14 cellular contexts compared by ENCODE assay signal in genomic region chr13:64912141-64912540, GRCh38.
DNase-seq lines count a peak whose midpoint lies in the region; ATAC-seq and TF ChIP-seq lines count a peak whose summit lies in the region.
"Had no signal": no experiment of that assay in that cellular context is flagged by ENCODE, and none has a peak within 500 bp of the region (broad histone marks: within the 10 kb centered on the region; RNA-seq: fewer than 3 reads in every experiment).

No MANE protein-coding gene starts in this region.

- no peak overlapping the region for H4K5ac ChIP-seq in IMR-90 (ENCODE audit: low read depth, low read length)

- H3K27me3 ChIP-seq in A673 (replicated peaks; ENCODE audit: insufficient read depth, low read depth, low read length, poor library complexity) (no peaks in the 10 kb centered on the region), IMR-90 (ENCODE audit: control insufficient read depth, insufficient read depth, low read length) (no peaks in the 10 kb centered on the region), heart left ventricle (no peaks in the 10 kb centered on the region)
- H3K27me3 ChIP-seq: cardiac muscle cell, spleen had no signal

- CTCF ChIA-PET in A673 (lab: Charles Lee) (no interaction called here), IMR-90 (lab: Yijun Ruan, JAX) (no interaction called here)

- no peak overlapping the region for H2BK20ac ChIP-seq in IMR-90 (ENCODE audit: low read depth, low read length)

- no peak overlapping the region for H2AFZ ChIP-seq in IMR-90 (replicated peaks; ENCODE audit: low read length, poor library complexity)

- no peak overlapping the region for H3K14ac ChIP-seq in IMR-90 (replicated peaks; ENCODE audit: low read depth, low read length)

- peak overlapping the region; percentile 43 for H2BK5ac ChIP-seq in IMR-90 (ENCODE audit: low read depth, low read length, poor library complexity, severe bottlenecking)

- H4K20me1 ChIP-seq in IMR-90 (ENCODE audit: insufficient read depth, low read length), result no peaks in the 10 kb centered on the region

- H3K36me3 ChIP-seq in A673 (ENCODE audit: insufficient read depth, low read length, poor library complexity, severe bottlenecking) (no peaks in the 10 kb centered on the region), IMR-90 (ENCODE audit: control insufficient read depth, insufficient read depth, low read length) (no peaks in the 10 kb centered on the region), heart left ventricle (no peaks in the 10 kb centered on the region)
- H3K36me3 ChIP-seq: cardiac muscle cell, spleen had no signal

- TF ChIP-seq CTCF in A673 (conservative IDR thresholded peaks at IDR 0.05; ENCODE audit: low read depth, low read length) (no peak), IMR-90 (conservative IDR thresholded peaks at IDR 0.05; ENCODE audit: low read depth, low read length) (no peak), astrocyte of the spinal cord (IDR thresholded peaks at IDR 0.05; ENCODE audit: low read depth, low read length) (no peak), heart left ventricle (IDR thresholded peaks at IDR 0.05) (no peak)

- TF ChIP-seq RAD21 in IMR-90 (IDR thresholded peaks at IDR 0.05; ENCODE audit: low read length), result no peak

- no peak overlapping the region for H3K9ac ChIP-seq in IMR-90 (ENCODE audit: low read depth, low read length)
- H3K9ac ChIP-seq: KMS-11 had no signal

- no peak overlapping the region for H2AK5ac ChIP-seq in IMR-90 (ENCODE audit: low read depth, low read length)

- H3K56ac ChIP-seq in IMR-90 (ENCODE audit: extremely low read depth, insufficient read depth, low read length), result no peak overlapping the region

- H3K4me3 ChIP-seq in A673 (ENCODE audit: low read depth, low read length, poor library complexity, severe bottlenecking), result no peak overlapping the region
- no peak overlapping the region for H3K4me3 ChIP-seq in IMR-90 (ENCODE audit: insufficient read depth, low read depth, low read length)
- no peak overlapping the region for H3K4me3 ChIP-seq in astrocyte of the spinal cord (ENCODE audit: low read depth, low read length)
- H3K4me3 ChIP-seq in heart left ventricle, result no peak overlapping the region
- H3K4me3 ChIP-seq: cardiac muscle cell, spleen had no signal

- H2BK120ac ChIP-seq in IMR-90 (ENCODE audit: low read depth, low read length), result no peak overlapping the region

- in situ Hi-C loops in IMR-90 (cut with MboI; ENCODE audit: low sequenced_read_pairs), result no loop called here
- in situ Hi-C loops in astrocyte of the spinal cord (cut with HindIII; ENCODE audit: low sequenced_read_pairs), result no loop called here

- TF ChIP-seq POLR2A in IMR-90 (IDR thresholded peaks at IDR 0.05; ENCODE audit: low read depth, low read length) (no peak), heart left ventricle (IDR thresholded peaks at IDR 0.05) (no peak)

- no peak overlapping the region for H3K18ac ChIP-seq in IMR-90 (ENCODE audit: low read depth, low read length)

- dilution Hi-C loops in IMR-90 (cut with HindIII; ENCODE audit: low sequenced_read_pairs, unreplicated experiment), result no loop called here

- H3K23ac ChIP-seq in IMR-90 (ENCODE audit: low read depth, low read length), result no peak overlapping the region

- no peak overlapping the region for H4K8ac ChIP-seq in IMR-90 (ENCODE audit: low read depth in 2 of 2, low read length in 2 of 2)

- no peaks in the 10 kb centered on the region for H3K9me3 ChIP-seq in A673 (ENCODE audit: low read depth, low read length, poor library complexity, severe bottlenecking)
- no peaks in the 10 kb centered on the region for H3K9me3 ChIP-seq in IMR-90 (ENCODE audit: control insufficient read depth, insufficient read depth, low read length)
- peaks cover 0 to 12% (median 5%) of the 10 kb centered on the region in 12 donors for H3K9me3 ChIP-seq in heart left ventricle

- no peak overlapping the region for H4K91ac ChIP-seq in IMR-90 (ENCODE audit: insufficient read depth, low read depth, low read length)

- ATAC-seq in IMR-90 (ENCODE audit: low read depth), result peak; percentile 94
- no peak for ATAC-seq in heart left ventricle

- H3K9me1 ChIP-seq in IMR-90 (ENCODE audit: insufficient read depth, low read length), result 0 out of 2 replicates have a peak, but pooled peaks cover 2% of the 10 kb centered on the region

- POLR2A ChIA-PET in A673 (lab: Charles Lee; ENCODE audit: low non-redundant PET) (no interaction called here), IMR-90 (lab: Charles Lee; ENCODE audit: unreplicated experiment) (no interaction called here)

- no peaks in the 10 kb centered on the region for H3K79me1 ChIP-seq in IMR-90 (ENCODE audit: low read depth in 1 of 2, low read length in 2 of 2)

- no peak overlapping the region for H2BK15ac ChIP-seq in IMR-90 (ENCODE audit: low read depth, low read length)

- H3K4me1 ChIP-seq in A673 (ENCODE audit: insufficient read depth, low read length, poor library complexity, severe bottlenecking) (no peaks in the 10 kb centered on the region), IMR-90 (ENCODE audit: control insufficient read depth, insufficient read depth, low read length) (no peaks in the 10 kb centered on the region; the same call in 1 of the 2 replicates), heart left ventricle (no peaks in the 10 kb centered on the region)
- H3K4me1 ChIP-seq: spleen had no signal

- DNase-seq in A673 (ENCODE audit: low spot score) (peak; percentile 28), IMR-90 (peak; percentile 83), astrocyte of the spinal cord (ENCODE audit: low read depth, low spot score) (peak; percentile 66), iris pigment epithelial cell (ENCODE audit: low read depth) (peak; percentile 77), epidermal melanocyte (ENCODE audit: insufficient read length, low spot score) (no peak), OCI-M2 (lab: John Stamatoyannopoulos, UW; ENCODE audit: unreplicated experiment) (no peak), heart left ventricle (no peak)
- no peak for DNase-seq in stimulated activated naive CD4-positive, alpha-beta T cell (lab: John Stamatoyannopoulos, UW)
- DNase-seq: activated gamma-delta T cell, NCI-H187 treated with DMSO at 0.1 percent for 48 hours, nucleus accumbens, spleen had no signal

- BruUV-seq in A673 (replicated peaks; lab: Mats Ljungman, UMichigan) (no TSS peak), IMR-90 (replicated peaks; lab: Mats Ljungman, UMichigan) (no TSS peak)

- H3K27ac ChIP-seq in A673 (ENCODE audit: low read depth, low read length, poor library complexity, severe bottlenecking), result no peak overlapping the region
- no peak overlapping the region for H3K27ac ChIP-seq in IMR-90 (ENCODE audit: insufficient read depth, low read length)
- no peak overlapping the region for H3K27ac ChIP-seq in heart left ventricle
- H3K27ac ChIP-seq: cardiac muscle cell, KMS-11, spleen had no signal

- H3K4ac ChIP-seq in IMR-90 (ENCODE audit: low read depth, low read length), result no peak overlapping the region

- H3K4me2 ChIP-seq in IMR-90 (ENCODE audit: low read depth, low read length), result no peak overlapping the region
- H3K4me2 ChIP-seq: KMS-11 had no signal

- intact Hi-C loops in A673 (cut with micrococcal nuclease; ENCODE audit: unreplicated experiment), result no loop called here
- intact Hi-C loops in IMR-90 (cut with micrococcal nuclease), result no loop called here
- intact Hi-C loops in heart left ventricle (cut with DNase I), result no loop called here

- no CpG with 5 or more reads among the region's 2 CpGs for WGBS in IMR-90 (ENCODE audit: extremely low coverage in 2 of 2, insufficient read length in 1 of 2), 2 experiments
- 43 to 89% (median 62%) methylated on average over 1 to 2 of the region's 2 CpGs for WGBS in heart left ventricle, 4 donors

- no peak overlapping the region for H2AK9ac ChIP-seq in IMR-90 (replicated peaks; ENCODE audit: low read depth, low read length, poor library complexity)

TF ChIP-seq in IMR-90, 13 proteins besides CTCF, POLR2A, EP300 and RAD21:
- TF ChIP-seq BHLHE40 (IDR thresholded peaks at IDR 0.05; ENCODE audit: low read depth, low read length), result peak; percentile 8; the same call in 1 of the 2 replicates
- TF ChIP-seq FOS (IDR thresholded peaks at IDR 0.05; ENCODE audit: low read depth, low read length), result peak; percentile 85
- no peak for TF ChIP-seq MAZ (IDR thresholded peaks at IDR 0.05; ENCODE audit: borderline replicate concordance, low read depth, low read length)
- no peak for TF ChIP-seq RFX5 (IDR thresholded peaks at IDR 0.05; ENCODE audit: low read depth, low read length)

Comparison
In these comparisons a context has a peak if more than half of its experiments do, and no peak if none do; other contexts are left out.
1. DNase-seq: peak in A673 (single experiment), IMR-90 (single experiment), astrocyte of the spinal cord (single experiment) and iris pigment epithelial cell (single experiment); none in stimulated activated naive CD4-positive, alpha-beta T cell (0 of 6), epidermal melanocyte (single experiment), OCI-M2 (single experiment) and heart left ventricle (0 of 5).